3 cellular contexts compared by ENCODE assay signal in genomic region chr7:95604811-95605210, GRCh38. TPM values are rescaled to one million over a fixed set of nuclear protein-coding genes. Genes with fewer than 3 reads are reported as not detected.
"Had no signal": no experiment of that assay in that cellular context is flagged by ENCODE, and none has a peak within 500 bp of the region (broad histone marks: within the 10 kb centered on the region; RNA-seq: fewer than 3 reads in every experiment).

No MANE protein-coding gene starts in this region.

RNA-seq across cellular contexts. Expression of gene PDK4, which starts 8.5 kb away (rescaled TPM):
- total RNA-seq: smooth muscle cell had no signal
- polyA plus RNA-seq: naive thymus-derived CD4-positive, alpha-beta T cell; neural cell; smooth muscle cell had no signal
